In genomic region chr2:132537061-132537460, GRCh38 we compare ENCODE assay signal across 7 cellular contexts.
DNase-seq lines count a peak whose midpoint lies in the region; FAIRE-seq and TF ChIP-seq lines count a peak whose summit lies in the region.
"Not testable (repeated sequence)": the region's sequence is repeated elsewhere in the genome, so short reads cannot be mapped to it uniquely, and the experiment has no call there.

No MANE protein-coding gene starts in this region.

- H2BK120ac ChIP-seq in mesenchymal stem cell (ENCODE audit: low read depth, low read length) = not testable (repeated sequence)

- not testable (repeated sequence) for H4K20me1 ChIP-seq in astrocyte (ENCODE audit: insufficient read depth, low read length); smooth muscle cell (ENCODE audit: low read depth)

- H2BK12ac ChIP-seq in mesenchymal stem cell (ENCODE audit: low read length in 2 of 2) = not testable (repeated sequence)

- not testable (repeated sequence) for H2AK5ac ChIP-seq in mesenchymal stem cell (ENCODE audit: low read length, severe bottlenecking)

- 33% methylated on average over 1 of the region's 1 CpG for WGBS in mesenchymal stem cell
- 17% methylated on average over 1 of the region's 1 CpG for WGBS in smooth muscle cell (ENCODE audit: low lambda C conversion rate)

- FAIRE-seq in astrocyte (lab: Jason Lieb, UNC) = not testable (repeated sequence)

- not testable (repeated sequence) for H3K4me2 ChIP-seq in astrocyte (ENCODE audit: low read length); mesenchymal stem cell (ENCODE audit: low read length, poor library complexity, severe bottlenecking)
- peak overlapping the region; percentile 51 for H3K4me2 ChIP-seq in smooth muscle cell

- H3K4me3 Mint-ChIP-seq in HFFc6 = peak overlapping the region; percentile 1; the same call in 1 of the 2 replicates
- not testable (repeated sequence) for H3K4me3 Mint-ChIP-seq in astrocyte (ENCODE audit: unreplicated experiment)

- not testable (repeated sequence) for H3K23ac ChIP-seq in mesenchymal stem cell (ENCODE audit: low read length in 2 of 2)

- H3K4me3 ChIP-seq in astrocyte (ENCODE audit: insufficient read depth, low read depth, low read length); choroid plexus epithelial cell (ENCODE audit: low read depth, low read length); mesenchymal stem cell (ENCODE audit: insufficient read depth in 1 of 2, low read depth in 1 of 2, low read length in 2 of 2); smooth muscle cell: not testable (repeated sequence)

- not testable (repeated sequence) for H3K18ac ChIP-seq in mesenchymal stem cell (ENCODE audit: low read depth in 1 of 2, low read length in 2 of 2)

- H3K14ac ChIP-seq in mesenchymal stem cell (ENCODE audit: low read length in 2 of 2) = not testable (repeated sequence)

- peak overlapping the region; percentile 44 for H2BK5ac ChIP-seq in mesenchymal stem cell (ENCODE audit: low read depth, low read length, poor library complexity, severe bottlenecking)

- H3F3A ChIP-seq in smooth muscle cell (ENCODE audit: low read depth) = peaks cover 13% of the 10 kb centered on the region

- H3K9ac ChIP-seq in astrocyte (ENCODE audit: low read length); mesenchymal stem cell (ENCODE audit: low read length); smooth muscle cell (ENCODE audit: low read depth): not testable (repeated sequence)

- H3K9me3 Mint-ChIP-seq in HFFc6 = peaks cover 27% of the 10 kb centered on the region
- not testable (repeated sequence) for H3K9me3 Mint-ChIP-seq in astrocyte (ENCODE audit: unreplicated experiment)

- peaks cover 13% of the 10 kb centered on the region; the same call in 1 of the 2 replicates for H3K4me1 Mint-ChIP-seq in HFFc6 (ENCODE audit: low read depth)
- peaks cover 18% of the 10 kb centered on the region for H3K4me1 Mint-ChIP-seq in astrocyte (ENCODE audit: low read depth, unreplicated experiment)

- H3K27ac Mint-ChIP-seq in HFFc6 (peak overlapping the region; percentile 7; the same call in 1 of the 2 replicates), astrocyte (ENCODE audit: unreplicated experiment) (peak overlapping the region; percentile 53)

- not testable (repeated sequence) for H3K4ac ChIP-seq in mesenchymal stem cell (ENCODE audit: low read depth in 1 of 2, low read length in 2 of 2)

- not testable (repeated sequence) for H3K27ac ChIP-seq in astrocyte (ENCODE audit: low read depth, low read length); mesenchymal stem cell (ENCODE audit: low read length, poor library complexity, severe bottlenecking)
- H3K27ac ChIP-seq in smooth muscle cell (ENCODE audit: low read depth) = peak overlapping the region; percentile 41

- H4K8ac ChIP-seq in mesenchymal stem cell (ENCODE audit: low read length) = not testable (repeated sequence)

- DNase-seq in EH (ENCODE audit: low read depth) (peak; percentile 55), NCI-H82 (lab: John Stamatoyannopoulos, UW) (peak; percentile 24), astrocyte (ENCODE audit: low read depth) (peak; percentile 70), choroid plexus epithelial cell (ENCODE audit: low read depth) (peak; percentile 19), mesenchymal stem cell (peak; percentile 23)
- not testable (repeated sequence) for DNase-seq in HFFc6; smooth muscle cell (lab: John Stamatoyannopoulos, UW; ENCODE audit: unreplicated experiment)

- not testable (repeated sequence) for H3K36me3 Mint-ChIP-seq in HFFc6 (ENCODE audit: low read depth); astrocyte (ENCODE audit: low read depth, unreplicated experiment)

- H3K27me3 ChIP-seq in astrocyte (ENCODE audit: insufficient read depth, low read length); mesenchymal stem cell (ENCODE audit: control insufficient read depth in 1 of 2, insufficient read depth in 1 of 2, low read length in 2 of 2); smooth muscle cell (ENCODE audit: low read depth): not testable (repeated sequence)

- not testable (repeated sequence) for H2AFZ ChIP-seq in astrocyte (ENCODE audit: low read depth, low read length); mesenchymal stem cell (ENCODE audit: low read depth, low read length); smooth muscle cell (ENCODE audit: low read depth)

- H3K27me3 Mint-ChIP-seq in HFFc6 (ENCODE audit: insufficient read depth); astrocyte (ENCODE audit: low read depth, unreplicated experiment): not testable (repeated sequence)

- TF ChIP-seq CTCF in HFFc6 (IDR thresholded peaks at IDR 0.05); astrocyte (IDR thresholded peaks at IDR 0.05; ENCODE audit: insufficient read depth, low read depth, low read length); choroid plexus epithelial cell (conservative IDR thresholded peaks at IDR 0.05; ENCODE audit: low read depth, low read length); smooth muscle cell (IDR thresholded peaks at IDR 0.05; ENCODE audit: borderline replicate concordance, insufficient read depth, poor library complexity, severe bottlenecking): not testable (repeated sequence)

- H3K9me3 ChIP-seq in astrocyte (ENCODE audit: insufficient read depth, low read depth, low read length); mesenchymal stem cell (ENCODE audit: control insufficient read depth, low read length); smooth muscle cell (replicated peaks; ENCODE audit: low read depth): not testable (repeated sequence)

- not testable (repeated sequence) for H4K91ac ChIP-seq in mesenchymal stem cell (ENCODE audit: low read length)

- H3K4me1 ChIP-seq in astrocyte (ENCODE audit: insufficient read depth, low read length); mesenchymal stem cell (ENCODE audit: control insufficient read depth, insufficient read depth, low read depth, low read length): not testable (repeated sequence)
- H3K4me1 ChIP-seq in smooth muscle cell (ENCODE audit: low read depth) = peaks cover 14% of the 10 kb centered on the region

- not testable (repeated sequence) for H3K79me2 ChIP-seq in astrocyte (ENCODE audit: insufficient read depth, low read length); smooth muscle cell (ENCODE audit: low read depth)

- H3K79me1 ChIP-seq in mesenchymal stem cell (replicated peaks; ENCODE audit: low read length, poor library complexity, severe bottlenecking) = peaks cover 18% of the 10 kb centered on the region

- not testable (repeated sequence) for H3K36me3 ChIP-seq in astrocyte (ENCODE audit: insufficient read depth, low read length); mesenchymal stem cell (ENCODE audit: control insufficient read depth in 1 of 2, insufficient read depth in 2 of 2, low read depth in 1 of 2, low read length in 2 of 2); smooth muscle cell (ENCODE audit: low read depth)

- H2BK15ac ChIP-seq in mesenchymal stem cell (ENCODE audit: low read depth, poor library complexity, severe bottlenecking) = not testable (repeated sequence)
